Comparison of ENCODE assay signal across 23 cellular contexts in the genomic region with DNA sequence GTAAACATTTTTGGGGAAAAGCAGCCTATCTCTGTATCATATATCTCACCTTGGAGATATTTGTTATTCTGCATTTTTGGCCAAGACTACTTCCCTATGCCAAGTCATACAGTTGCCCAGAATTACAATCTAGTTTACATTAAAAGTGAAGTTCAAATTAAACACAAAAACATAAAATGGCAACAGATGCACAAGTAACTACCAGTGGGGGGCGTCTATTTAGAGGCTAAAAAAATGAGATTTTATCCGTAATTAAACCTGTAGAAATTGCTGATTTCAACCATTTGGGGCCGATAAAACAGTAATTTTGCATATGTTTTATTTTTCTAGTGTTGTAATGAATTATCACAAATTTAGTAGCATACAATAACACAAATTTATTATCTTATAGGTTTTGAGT.
"Had no signal": no experiment of that assay in that cellular context is flagged by ENCODE, and none has a peak within 500 bp of the region (broad histone marks: within the 10 kb centered on the region; RNA-seq: fewer than 3 reads in every experiment).

No MANE protein-coding gene starts in this region.

- H3K27ac ChIP-seq: adrenal gland, body of pancreas, colonic mucosa, pancreas, stomach, thyroid gland, upper lobe of left lung had no signal

- H3K36me3 ChIP-seq: adrenal gland, colonic mucosa, pancreas, stomach, thyroid gland, upper lobe of left lung had no signal

- H3K4me1 ChIP-seq: adrenal gland, body of pancreas, colonic mucosa, pancreas, stomach, thyroid gland, upper lobe of left lung had no signal

- ATAC-seq: body of pancreas; pancreas; right cardiac atrium; stimulated activated naive B cell treated with anti-CD40 and anti-IgM and Interleukin-4, amounts not matched to agents 10 μg/mL and 1 μg/mL and 100 μg/mL, for 72 hours had no signal

- DNase-seq: activated CD4-positive, alpha-beta T cell treated with anti-CD3 and anti-CD28 coated beads for 48 hours; activated CD4-positive, alpha-beta T cell treated with anti-CD3 and anti-CD28 coated beads, Interleukin-2, amount 50 U/mL, for 48 hours; activated CD8-positive, alpha-beta memory T cell treated with anti-CD3 and anti-CD28 coated beads for 24 hours; activated effector memory CD4-positive, alpha-beta T cell treated with anti-CD3 and anti-CD28 coated beads, Interleukin-2, amount 50 U/mL, for 16 hours; activated naive CD4-positive, alpha-beta T cell treated with anti-CD3 and anti-CD28 coated beads for 36 hours; activated naive CD8-positive, alpha-beta T cell treated with anti-CD3 and anti-CD28 coated beads for 36 hours; adrenal gland; aorta; body of pancreas; colonic mucosa; effector CD8-positive, alpha-beta T cell; head of caudate nucleus; hippocampal formation; naive B cell; nephron progenitor cell; pancreas; right cardiac atrium; stimulated activated CD4-positive, alpha-beta T cell treated with anti-CD3 and anti-CD28 coated beads, Interleukin-15, amount 100 ng/mL, for 24 hours; stimulated activated CD4-positive, alpha-beta T cell treated with anti-CD3 and anti-CD28 coated beads, Interleukin-2, amount 100 ng/mL, for 24 hours; stimulated activated naive B cell treated with anti-CD40 and anti-IgM and Interleukin-4, amounts not matched to agents 10 μg/mL and 1 μg/mL and 100 μg/mL, for 72 hours; stomach; thyroid gland; upper lobe of left lung had no signal

- H3K27me3 ChIP-seq: adrenal gland, body of pancreas, colonic mucosa, pancreas, stomach, thyroid gland, upper lobe of left lung had no signal

- H3K9me3 ChIP-seq: adrenal gland, body of pancreas, colonic mucosa, pancreas, thyroid gland had no signal

- H3K4me3 ChIP-seq: adrenal gland, body of pancreas, colonic mucosa, pancreas, stomach, thyroid gland, upper lobe of left lung had no signal
